ENCODE assay signal across 27 cellular contexts in genomic region chr2:85746313-85747004, GRCh38. TPM values are rescaled to one million over a fixed set of nuclear protein-coding genes. Genes with fewer than 3 reads are reported as not detected.
DNase-seq lines count a peak whose midpoint lies in the region; ATAC-seq and TF ChIP-seq lines count a peak whose summit lies in the region.
"Had no signal": no experiment of that assay in that cellular context is flagged by ENCODE, and none has a peak within 500 bp of the region (broad histone marks: within the 10 kb centered on the region; RNA-seq: fewer than 3 reads in every experiment).

No MANE protein-coding gene starts in this region.

- WGBS in esophagus muscularis mucosa, result 94% methylated on average over 4 of the region's 8 CpGs
- WGBS in psoas muscle, 3 donors, result 81 to 85% (median 83%) methylated on average over 8 of the region's 8 CpGs

- TF ChIP-seq CTCF in right atrium auricular region (IDR thresholded peaks at IDR 0.05) (no peak), esophagus muscularis mucosa (IDR thresholded peaks at IDR 0.05) (no peak), psoas muscle (IDR thresholded peaks at IDR 0.05) (no peak), GM13977 (IDR thresholded peaks at IDR 0.05; ENCODE audit: extremely low read depth, insufficient read depth, missing control alignments) (no peak)

- in situ Hi-C loops in GM13977 (cut with MboI; ENCODE audit: low pct_unique_long_range_greater_than_20kb, low sequenced_read_pairs, unreplicated experiment), result no loop called here

- H3K9ac ChIP-seq in subcutaneous abdominal adipose tissue (ENCODE audit: low read length in 5 of 5), result no peak overlapping the region

- TF ChIP-seq POLR2A in esophagus muscularis mucosa (IDR thresholded peaks at IDR 0.05; ENCODE audit: low read depth), result no peak

- H3K27ac ChIP-seq in right atrium auricular region (peak overlapping the region; percentile 94 to 99), esophagus muscularis mucosa (replicated peaks in 1 of 4) (peak overlapping the region; percentile 88 to 92 (median 90)), subcutaneous abdominal adipose tissue (ENCODE audit: low read depth, low read length) (peak overlapping the region; percentile 87), psoas muscle (no peak overlapping the region)
- H3K27ac ChIP-seq: pancreas had no signal

- no peak for TF ChIP-seq EP300 in esophagus muscularis mucosa (IDR thresholded peaks at IDR 0.05)

- peaks cover 4 to 88% of the 10 kb centered on the region in 2 donors for H3K4me1 ChIP-seq in right atrium auricular region
- peaks cover 83 to 96% (median 88%) of the 10 kb centered on the region in 4 donors for H3K4me1 ChIP-seq in esophagus muscularis mucosa
- H3K4me1 ChIP-seq in subcutaneous abdominal adipose tissue (ENCODE audit: control insufficient read depth in 5 of 5, insufficient read depth in 5 of 5, low read length in 5 of 5), result peaks cover 52 to 88% (median 86%) of the 10 kb centered on the region in 5 donors
- H3K4me1 ChIP-seq in psoas muscle, result peaks cover 82% of the 10 kb centered on the region

- H3K27me3 ChIP-seq in right atrium auricular region (no peaks in the 10 kb centered on the region), esophagus muscularis mucosa (no peaks in the 10 kb centered on the region), subcutaneous abdominal adipose tissue (ENCODE audit: control insufficient read depth in 5 of 5, insufficient read depth in 4 of 5, low read length in 5 of 5) (no peaks in the 10 kb centered on the region), psoas muscle (ENCODE audit: insufficient read depth in 3 of 3, low read length in 2 of 3) (no peaks in the 10 kb centered on the region)
- H3K27me3 ChIP-seq: pancreas had no signal

- ATAC-seq in left ventricle myocardium superior, result no peak
- ATAC-seq in psoas muscle, result no peak
- ATAC-seq: activated CD4-positive, CD25-positive, alpha-beta regulatory T cell treated with anti-CD3 and anti-CD28 coated beads, Interleukin-2, amount 50 U/mL, for 24 hours; activated CD8-positive, alpha-beta T cell treated with anti-CD3 and anti-CD28 coated beads, Interleukin-2, amount 10 ng/mL, durations not matched to agents 7 days and 5 days; esophagus mucosa; natural killer cell; pancreas; sciatic nerve had no signal

- H3K4me3 ChIP-seq in right atrium auricular region, result no peak overlapping the region
- H3K4me3 ChIP-seq in esophagus muscularis mucosa, result no peak overlapping the region
- no peak overlapping the region for H3K4me3 ChIP-seq in subcutaneous abdominal adipose tissue (ENCODE audit: low read depth in 1 of 5, low read length in 5 of 5)
- H3K4me3 ChIP-seq in psoas muscle, result no peak overlapping the region
- H3K4me3 ChIP-seq: pancreas had no signal

- DNase-seq in right atrium auricular region (ENCODE audit: low spot score) (no peak), left ventricle myocardium superior (no peak), esophagus muscularis mucosa (ENCODE audit: extremely low spot score) (no peak), NCI-H2171 treated with DMSO at 0.1 percent for 48 hours (lab: John Stamatoyannopoulos, UW) (no peak), psoas muscle (no peak), NCI-H128 (lab: John Stamatoyannopoulos, UW; ENCODE audit: unreplicated experiment) (no peak), GM13977 (ENCODE audit: low spot score) (no peak)
- DNase-seq: ACHN; activated CD8-positive, alpha-beta T cell treated with anti-CD3 and anti-CD28 coated beads, Interleukin-2, amount 10 ng/mL, durations not matched to agents 7 days and 5 days; activated naive CD4-positive, alpha-beta T cell; activated T-cell treated with anti-CD3 and anti-CD28 coated beads, Interleukin-2, amount 50 U/mL, for 1 hour; amniotic stem cell; DMS153; effector CD8-positive, alpha-beta T cell; HCEC 1CT; natural killer cell; NCI-H1105; NCI-H524; pancreas; RPMI8226; trophoblast cell had no signal

- H3K36me3 ChIP-seq in right atrium auricular region (no peaks in the 10 kb centered on the region), esophagus muscularis mucosa (no peaks in the 10 kb centered on the region), subcutaneous abdominal adipose tissue (ENCODE audit: control insufficient read depth in 5 of 5, insufficient read depth in 5 of 5, low read length in 5 of 5) (no peaks in the 10 kb centered on the region), psoas muscle (ENCODE audit: insufficient read depth in 1 of 2, low read depth in 1 of 2) (no peaks in the 10 kb centered on the region)
- H3K36me3 ChIP-seq: pancreas had no signal

- intact Hi-C loops in left ventricle myocardium superior (cut with micrococcal nuclease) (no loop called here), esophagus muscularis mucosa (cut with DNase I) (no loop called here), psoas muscle (cut with DNase I) (loop anchor here (5.0 to 10.0 kb wide), 2 partner anchors 66 to 328 kb away; no protein-coding TSS in a partner anchor)

- H3K9me3 ChIP-seq in right atrium auricular region (no peaks in the 10 kb centered on the region), esophagus muscularis mucosa (no peaks in the 10 kb centered on the region), subcutaneous abdominal adipose tissue (ENCODE audit: control insufficient read depth in 5 of 5, low read length in 5 of 5) (no peaks in the 10 kb centered on the region), psoas muscle (no peaks in the 10 kb centered on the region)
- H3K9me3 ChIP-seq: pancreas had no signal

RNA-seq across cellular contexts. Expression of gene ATOH8, which starts 7.3 kb away (rescaled TPM):
- total RNA-seq in right atrium auricular region, result 100 to 1,000 TPM in 1 of 2 donors, 10 to 100 TPM in 1; 35.1 to 116 TPM
- 29.6 TPM for total RNA-seq in left ventricle myocardium superior
- 100 to 1,000 TPM in 1 of 4 donors, 10 to 100 TPM in 3; 41.1 to 124 (median 62.5) TPM for total RNA-seq in esophagus muscularis mucosa
- total RNA-seq in psoas muscle, result 10 to 100 TPM; 22.0 to 82.1 (median 57.3) TPM
- polyA plus RNA-seq in psoas muscle, result 10 to 100 TPM; 48.7 to 77.2 (median 59.4) TPM

RNA-seq across cellular contexts. Expression of gene GNLY, which starts 52.3 kb away (rescaled TPM):
- total RNA-seq in right atrium auricular region, result 1 to 10 TPM in 1 of 2 donors, not detected in 1; 1.4 TPM
- total RNA-seq in left ventricle myocardium superior, result 2.3 TPM
- total RNA-seq in esophagus muscularis mucosa, result 1 to 10 TPM in 3 of 4 donors, under 1 TPM in 1; 0.84 to 3.5 (median 2.0) TPM
- total RNA-seq in psoas muscle, result 10 to 100 TPM in 1 of 4 donors, 1 to 10 TPM in 2, under 1 TPM in 1; 0.58 to 20.0 (median 5.8) TPM
- polyA plus RNA-seq in psoas muscle, result 10 to 100 TPM in 2 of 3 donors, 1 to 10 TPM in 1; 4.9 to 31.6 (median 23.4) TPM
- total RNA-seq: glomerular endothelial cell, mesothelial cell of epicardium had no signal

Comparison
In these comparisons a context has a peak if more than half of its experiments do, and no peak if none do; other contexts are left out.
1. intact Hi-C loops: an anchor here in psoas muscle (5.0 to 10.0 kb wide); none called in left ventricle myocardium superior and esophagus muscularis mucosa.